Comparison of ENCODE assay signal across 8 cellular contexts in the genomic region with DNA sequence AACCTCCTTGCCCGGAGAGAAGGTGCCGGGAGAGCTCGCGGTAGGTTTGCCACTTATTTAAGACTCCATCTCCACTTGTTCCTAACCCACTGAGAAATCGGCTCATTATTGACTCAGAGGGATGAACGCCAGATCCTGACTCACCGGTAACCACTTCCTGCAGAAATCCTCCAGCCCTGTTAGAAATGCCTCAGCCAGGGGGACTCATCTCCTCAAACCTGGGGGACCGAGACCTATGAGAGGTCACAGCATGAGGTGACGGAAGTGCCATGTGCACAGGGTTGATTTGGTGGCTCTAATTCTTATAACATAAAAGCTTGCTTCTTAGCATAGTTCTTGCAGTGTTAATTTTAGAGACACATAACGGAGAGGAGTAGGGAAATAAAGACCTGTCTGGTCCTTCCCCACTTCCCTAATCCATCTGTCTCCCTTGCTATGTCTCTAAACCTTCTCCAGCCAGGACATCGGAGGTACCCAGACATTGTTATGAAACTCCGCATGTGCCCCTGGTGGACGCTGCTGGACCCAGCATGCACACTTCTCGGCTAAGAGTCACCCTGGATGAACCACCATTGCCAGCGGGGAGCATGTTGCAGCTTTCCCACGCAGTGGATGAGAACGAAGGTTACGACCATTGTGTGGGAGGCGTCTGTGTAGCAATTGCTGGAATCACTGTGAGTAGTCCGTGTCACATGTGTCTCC.
DNase-seq lines count a peak whose midpoint lies in the region; ATAC-seq and TF ChIP-seq lines count a peak whose summit lies in the region.

No MANE protein-coding gene starts in this region.

- no peak overlapping the region for H3K4me3 Mint-ChIP-seq in WTC11

- peak; percentile 76 for DNase-seq in AG20443 (ENCODE audit: low spot score)
- peak; percentile 12 for DNase-seq in HEK293T (ENCODE audit: extremely low spot score)
- DNase-seq in WTC11 (ENCODE audit: low spot score): no peak
- DNase-seq in kidney tubule cell (ENCODE audit: low spot score): peak; percentile 86
- no peak for DNase-seq in NCI-H146 (lab: John Stamatoyannopoulos, UW)
- DNase-seq in iPS-NIHi7 (ENCODE audit: extremely low spot score): no peak
- no peak for DNase-seq in left ventricle myocardium superior

- no peak for TF ChIP-seq CTCF in WTC11 (IDR thresholded peaks at IDR 0.05)

- POLR2A ChIA-PET in HEK293T (lab: Yijun Ruan, JAX): no interaction called here
- POLR2A ChIA-PET in WTC11 (lab: Charles Lee): no interaction called here

- CTCF ChIA-PET in HEK293T (lab: Yijun Ruan, JAX) (interaction anchor here (0.6 to 1.2 kb wide), 4 partner anchors 24 to 1017 kb away, joined by 3 read pairs; no protein-coding TSS in a partner anchor), WTC11 (lab: Charles Lee) (interaction anchor here (1.2 kb wide), 1 partner anchor 292 kb away, joined by 7 read pairs; no protein-coding TSS in a partner anchor)

- H3K27ac Mint-ChIP-seq in WTC11: no peak overlapping the region

- peak; percentile 48 for ATAC-seq in WTC11
- ATAC-seq in GM19467 (IDR thresholded peaks at IDR 0.05; ENCODE audit: unreplicated experiment): no peak
- no peak for ATAC-seq in left ventricle myocardium superior

- H3K9me3 Mint-ChIP-seq in WTC11: no peaks in the 10 kb centered on the region

- intact Hi-C loops in left ventricle myocardium superior (cut with micrococcal nuclease): no loop called here

- no peaks in the 10 kb centered on the region; the same call in 1 of the 2 replicates for H3K27me3 Mint-ChIP-seq in WTC11 (ENCODE audit: low read depth)

- 0 out of 2 replicates have a peak, but pooled peaks cover 9% of the 10 kb centered on the region for H3K4me1 Mint-ChIP-seq in WTC11

- H3K36me3 Mint-ChIP-seq in WTC11: no peaks in the 10 kb centered on the region

TF ChIP-seq in HEK293T, 16 proteins besides CTCF, POLR2A, EP300 and RAD21:
- no peak for TF ChIP-seq FOXK2 (IDR thresholded peaks at IDR 0.05)
- no peak for TF ChIP-seq HDGF (IDR thresholded peaks at IDR 0.05; ENCODE audit: borderline replicate concordance)
- TF ChIP-seq ARNT (IDR thresholded peaks at IDR 0.05): no peak
- no peak for TF ChIP-seq SP1 (IDR thresholded peaks at IDR 0.05)
- TF ChIP-seq FOXA1 (IDR thresholded peaks at IDR 0.05): no peak
- TF ChIP-seq BHLHE40 (IDR thresholded peaks at IDR 0.05; ENCODE audit: borderline replicate concordance): no peak
- no peak for TF ChIP-seq SUZ12 (IDR thresholded peaks at IDR 0.05)
- no peak for TF ChIP-seq ZNF384 (IDR thresholded peaks at IDR 0.05)
- TF ChIP-seq, protein P1, sequence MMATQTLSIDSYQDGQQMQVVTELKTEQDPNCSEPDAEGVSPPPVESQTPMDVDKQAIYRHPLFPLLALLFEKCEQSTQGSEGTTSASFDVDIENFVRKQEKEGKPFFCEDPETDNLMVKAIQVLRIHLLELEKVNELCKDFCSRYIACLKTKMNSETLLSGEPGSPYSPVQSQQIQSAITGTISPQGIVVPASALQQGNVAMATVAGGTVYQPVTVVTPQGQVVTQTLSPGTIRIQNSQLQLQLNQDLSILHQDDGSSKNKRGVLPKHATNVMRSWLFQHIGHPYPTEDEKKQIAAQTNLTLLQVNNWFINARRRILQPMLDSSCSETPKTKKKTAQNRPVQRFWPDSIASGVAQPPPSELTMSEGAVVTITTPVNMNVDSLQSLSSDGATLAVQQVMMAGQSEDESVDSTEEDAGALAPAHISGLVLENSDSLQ (IDR thresholded peaks at IDR 0.05): no peak
- no peak for TF ChIP-seq ELF4 (IDR thresholded peaks at IDR 0.05)
- TF ChIP-seq LEF1 (IDR thresholded peaks at IDR 0.05; ENCODE audit: borderline replicate concordance): no peak
- TF ChIP-seq CTBP1 (IDR thresholded peaks at IDR 0.05; ENCODE audit: borderline replicate concordance): no peak
- no peak for TF ChIP-seq L3MBTL2 (conservative IDR thresholded peaks at IDR 0.05)
- TF ChIP-seq NFRKB (IDR thresholded peaks at IDR 0.05): no peak
- no peak for TF ChIP-seq FOXM1 (IDR thresholded peaks at IDR 0.05; ENCODE audit: borderline replicate concordance)

TF ChIP-seq in WTC11, 78 proteins besides CTCF, POLR2A, EP300 and RAD21:
- TF ChIP-seq SOX15 (CRISPR knock-in tag; IDR thresholded peaks at IDR 0.05) (no peak), AFF4 (CRISPR knock-in tag; IDR thresholded peaks at IDR 0.05; ENCODE audit: borderline replicate concordance) (no peak), ATF2 (CRISPR knock-in tag; IDR thresholded peaks at IDR 0.05; ENCODE audit: borderline replicate concordance, low read depth) (no peak), ZNF425 (CRISPR knock-in tag; conservative IDR thresholded peaks at IDR 0.05) (no peak)

Comparison
In these comparisons a context has a peak if more than half of its experiments do, and no peak if none do; other contexts are left out.
1. DNase-seq: peak in AG20443 (single experiment), HEK293T (single experiment) and kidney tubule cell (single experiment); none in WTC11 (single experiment), NCI-H146 (single experiment), iPS-NIHi7 (single experiment) and left ventricle myocardium superior (single experiment).